Comparison of ENCODE assay signal across 17 cellular contexts in genomic region chr7:135430626-135431025, GRCh38.
A peak's percentile ranks its signal among the peaks of the same experiment; 100 is the strongest.
DNase-seq lines count a peak whose midpoint lies in the region; ATAC-seq, FAIRE-seq and TF ChIP-seq lines count a peak whose summit lies in the region.
"Had no signal": no experiment of that assay in that cellular context is flagged by ENCODE, and none has a peak within 500 bp of the region (broad histone marks: within the 10 kb centered on the region; RNA-seq: fewer than 3 reads in every experiment).

No MANE protein-coding gene starts in this region.

- H3K4me3 ChIP-seq in A549 (no peak overlapping the region), fibroblast of villous mesenchyme (ENCODE audit: low read depth, low read length) (no peak overlapping the region), smooth muscle cell (no peak overlapping the region)
- H3K4me3 ChIP-seq: BLaER1 had no signal

- WGBS in A549 (ENCODE audit: missing lambda C conversion rate) = 96% methylated on average over 1 of the region's 1 CpG
- 92% methylated on average over 1 of the region's 1 CpG for WGBS in smooth muscle cell (ENCODE audit: low lambda C conversion rate)

- H3K9ac ChIP-seq in smooth muscle cell (ENCODE audit: low read depth) = no peak overlapping the region
- H3K9ac ChIP-seq: BLaER1 had no signal

- no peak for TF ChIP-seq EP300 in A549 (IDR thresholded peaks at IDR 0.05)

- no peak overlapping the region for H3K27ac ChIP-seq in A549
- no peak overlapping the region for H3K27ac ChIP-seq in smooth muscle cell (ENCODE audit: low read depth)
- H3K27ac ChIP-seq: BLaER1 had no signal

- H3K27me3 ChIP-seq in smooth muscle cell (ENCODE audit: low read depth) = no peaks in the 10 kb centered on the region
- H3K27me3 ChIP-seq: BLaER1 had no signal

- DNase-seq in A549 (ENCODE audit: low read depth in 1 of 2, low spot score in 1 of 2) (no peak), COLO829 (ENCODE audit: low spot score) (peak; percentile 35), amniotic epithelial cell (ENCODE audit: low read depth) (peak; percentile 9), fibroblast of villous mesenchyme (ENCODE audit: low read depth) (peak; percentile 2), smooth muscle cell (lab: John Stamatoyannopoulos, UW; ENCODE audit: unreplicated experiment) (no peak)
- DNase-seq: Calu3; CD4-positive, alpha-beta memory T cell; DMS79 treated with DMSO at 0.1 percent for 48 hours; GF-D8; GOT3; H7; HFFc6 had no signal

- ATAC-seq in A549 (no peak), HG02970 (IDR thresholded peaks at IDR 0.05; ENCODE audit: low FRiP score, unreplicated experiment) (no peak), GM18511 (IDR thresholded peaks at IDR 0.05; ENCODE audit: unreplicated experiment) (no peak)
- ATAC-seq: HCT116 had no signal

- H3K79me2 ChIP-seq in smooth muscle cell (ENCODE audit: low read depth) = peaks cover 49% of the 10 kb centered on the region

- peaks cover 59% of the 10 kb centered on the region for H4K20me1 ChIP-seq in smooth muscle cell (ENCODE audit: low read depth)

- H3K4me1 ChIP-seq in A549 = peaks cover 8% of the 10 kb centered on the region; the same call in 1 of the 3 replicates
- H3K4me1 ChIP-seq in smooth muscle cell (ENCODE audit: low read depth) = no peaks in the 10 kb centered on the region

- FAIRE-seq in A549 (lab: Jason Lieb, UNC) = no peak
- FAIRE-seq: HTR-8/SVneo had no signal

- no peaks in the 10 kb centered on the region for H3K9me3 ChIP-seq in A549
- no peaks in the 10 kb centered on the region for H3K9me3 ChIP-seq in smooth muscle cell (replicated peaks; ENCODE audit: low read depth)

- CTCF ChIA-PET in A549 (lab: Yijun Ruan, JAX) = no interaction called here

- TF ChIP-seq POLR2A in A549 (IDR thresholded peaks at IDR 0.05; ENCODE audit: low read length) = no peak

- H3F3A ChIP-seq in smooth muscle cell (ENCODE audit: low read depth) = no peaks in the 10 kb centered on the region

- TF ChIP-seq CTCF in A549 (IDR thresholded peaks at IDR 0.05) = no peak
- no peak for TF ChIP-seq CTCF in fibroblast of villous mesenchyme (IDR thresholded peaks at IDR 0.05; ENCODE audit: insufficient read depth, low read depth, low read length)
- TF ChIP-seq CTCF in smooth muscle cell (IDR thresholded peaks at IDR 0.05; ENCODE audit: borderline replicate concordance, insufficient read depth, poor library complexity, severe bottlenecking) = no peak

- POLR2A ChIA-PET in A549 (lab: Yijun Ruan, JAX) = no interaction called here

- peaks cover 8% of the 10 kb centered on the region for H3K36me3 ChIP-seq in smooth muscle cell (ENCODE audit: low read depth)

- H3K4me2 ChIP-seq in A549 (no peak overlapping the region), smooth muscle cell (no peak overlapping the region)

- H2AFZ ChIP-seq in smooth muscle cell (ENCODE audit: low read depth) = no peak overlapping the region

- no peak for TF ChIP-seq RAD21 in A549 (conservative IDR thresholded peaks at IDR 0.05 in 1 of 2, IDR thresholded peaks at IDR 0.05 in 1 of 2)

TF ChIP-seq in A549, 52 proteins besides CTCF, POLR2A, EP300 and RAD21:
- TF ChIP-seq SMC3 (IDR thresholded peaks at IDR 0.05) = no peak
- no peak for TF ChIP-seq RFX5 (IDR thresholded peaks at IDR 0.05)
- TF ChIP-seq JUNB (IDR thresholded peaks at IDR 0.05) = no peak
- TF ChIP-seq ZSCAN20 (CRISPR knock-in tag; IDR thresholded peaks at IDR 0.05) = no peak
- peak; percentile 48 for TF ChIP-seq MAFK (IDR thresholded peaks at IDR 0.05; ENCODE audit: partially characterized antibody)
- no peak for TF ChIP-seq KDM5A (IDR thresholded peaks at IDR 0.05)
- TF ChIP-seq ATOH8 (CRISPR knock-in tag; IDR thresholded peaks at IDR 0.05; ENCODE audit: low read depth) = no peak
- TF ChIP-seq NPAS2 (CRISPR knock-in tag; IDR thresholded peaks at IDR 0.05; ENCODE audit: borderline replicate concordance) = no peak

Comparison
In these comparisons a context has a peak if more than half of its experiments do, and no peak if none do; other contexts are left out.
1. DNase-seq: peak in COLO829 (single experiment), amniotic epithelial cell (single experiment) and fibroblast of villous mesenchyme (single experiment); none in A549 (0 of 2) and smooth muscle cell (single experiment).